In the genomic region with DNA sequence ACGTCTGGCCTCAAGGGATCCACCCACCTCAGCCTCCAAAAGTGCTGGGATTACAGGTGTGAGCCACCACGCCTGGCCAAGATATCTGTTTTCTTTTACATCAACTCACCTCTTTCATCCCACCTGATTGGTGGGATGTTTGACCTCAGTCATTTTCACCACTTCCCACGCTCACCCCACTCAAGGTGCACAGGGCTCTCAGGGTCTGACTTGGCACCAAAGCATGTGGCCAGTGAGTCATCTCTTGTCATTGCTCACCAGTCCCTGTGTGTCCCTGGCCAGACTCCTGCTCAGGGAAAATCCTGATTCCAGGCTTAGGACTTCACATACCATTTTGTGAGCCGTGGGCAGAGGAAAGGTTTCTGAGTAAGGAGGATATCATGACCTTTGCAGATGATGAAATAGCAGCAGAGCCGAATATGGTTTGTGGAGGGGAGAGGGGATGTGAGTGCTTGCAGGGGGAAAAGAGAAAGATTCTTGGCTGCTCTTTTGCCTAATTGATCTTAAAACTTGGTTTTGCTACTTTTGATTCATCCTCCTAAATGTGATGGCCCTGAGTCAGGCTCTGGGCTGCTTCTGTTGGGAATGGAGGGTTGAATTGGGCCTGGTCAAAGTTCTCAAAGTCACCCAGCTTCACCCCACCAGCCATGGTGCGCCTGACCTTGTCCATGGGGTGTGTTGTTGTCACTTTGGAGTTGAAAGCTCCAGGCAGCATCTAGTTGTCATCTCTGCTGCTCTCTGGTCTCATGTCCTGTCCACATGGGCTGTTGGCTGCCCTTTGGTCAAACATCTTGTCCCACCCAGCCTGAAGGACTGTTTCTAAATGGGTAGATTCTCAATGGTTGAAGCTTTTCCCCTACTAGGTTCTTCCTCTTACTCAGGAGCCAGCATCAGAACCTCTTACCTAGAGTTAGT, we compare ENCODE assay signal across 11 cellular contexts. TPM values are rescaled to one million over a fixed set of nuclear protein-coding genes. Genes with fewer than 3 reads are reported as not detected.
DNase-seq lines count a peak whose midpoint lies in the region; TF ChIP-seq lines count a peak whose summit lies in the region.
"Had no signal": no experiment of that assay in that cellular context is flagged by ENCODE, and none has a peak within 500 bp of the region (broad histone marks: within the 10 kb centered on the region; RNA-seq: fewer than 3 reads in every experiment).

No MANE protein-coding gene starts in this region.

- WGBS in endodermal cell (ENCODE audit: insufficient coverage in 1 of 2, insufficient read length in 1 of 2), 2 experiments = 86 to 88% methylated on average over 2 to 6 of the region's 6 CpGs
- 70 to 79% (median 72%) methylated on average over 6 of the region's 6 CpGs for WGBS in stomach, 5 donors

- H3K9ac ChIP-seq in endodermal cell (ENCODE audit: extremely low read depth, low read length, poor library complexity, severe bottlenecking) = no peak overlapping the region

- H3K4me3 Mint-ChIP-seq in endodermal cell = no peak overlapping the region

- H3K9me3 Mint-ChIP-seq in endodermal cell = no peaks in the 10 kb centered on the region

- H3K4me3 ChIP-seq in astrocyte of the spinal cord (ENCODE audit: low read depth, low read length) (no peak overlapping the region), endodermal cell (ENCODE audit: low read length) (no peak overlapping the region), stomach (no peak overlapping the region)
- H3K4me3 ChIP-seq: SK-N-MC had no signal

- H3K4me1 ChIP-seq in endodermal cell (ENCODE audit: control insufficient read depth, insufficient read depth, low read length) (no peaks in the 10 kb centered on the region), stomach (no peaks in the 10 kb centered on the region)

- TF ChIP-seq POLR2A in stomach (IDR thresholded peaks at IDR 0.05) = no peak

- H3K4me1 Mint-ChIP-seq in endodermal cell = peaks cover 7% of the 10 kb centered on the region

- peaks cover 8% of the 10 kb centered on the region for H3K27me3 Mint-ChIP-seq in endodermal cell (ENCODE audit: insufficient read depth)

- in situ Hi-C loops in astrocyte of the spinal cord (cut with HindIII; ENCODE audit: low sequenced_read_pairs) = no loop called here

- TF ChIP-seq CTCF in astrocyte of the spinal cord (IDR thresholded peaks at IDR 0.05; ENCODE audit: low read depth, low read length) = no peak
- TF ChIP-seq CTCF in endodermal cell (conservative IDR thresholded peaks at IDR 0.05) = no peak
- no peak for TF ChIP-seq CTCF in stomach (IDR thresholded peaks at IDR 0.05)

- intact Hi-C loops in stomach (cut with DNase I; ENCODE audit: low total_unique reads) = no loop called here

- H3K27ac Mint-ChIP-seq in endodermal cell = no peak overlapping the region

- DNase-seq in activated CD4-positive, alpha-beta T cell treated with anti-CD3 and anti-CD28 coated beads, Interleukin-2, amount 50 U/mL, for 48 hours = peak; percentile 51 to 67
- no peak for DNase-seq in activated CD4-positive, alpha-beta T cell treated with anti-CD3 and anti-CD28 coated beads for 4 hours
- DNase-seq in HS-27A (ENCODE audit: low read depth) = peak; percentile 12
- peak; percentile 7 for DNase-seq in astrocyte of the spinal cord (ENCODE audit: low read depth, low spot score)
- DNase-seq in stimulated activated CD4-positive, alpha-beta T cell treated with anti-CD3 and anti-CD28 coated beads, Interleukin-1b, Interleukin-23, amount 100 ng/mL, for 48 hours = peak; percentile 58
- no peak for DNase-seq in cortex of kidney (lab: John Stamatoyannopoulos, UW)
- DNase-seq in endodermal cell = no peak
- no peak for DNase-seq in stomach
- DNase-seq: left colon had no signal

- TF ChIP-seq EP300 in stomach (IDR thresholded peaks at IDR 0.05) = no peak

- no peaks in the 10 kb centered on the region for H3K36me3 Mint-ChIP-seq in endodermal cell (ENCODE audit: low read depth)

- H3K36me3 ChIP-seq in endodermal cell (ENCODE audit: control insufficient read depth, insufficient read depth, low read length) = no peaks in the 10 kb centered on the region
- H3K36me3 ChIP-seq in stomach = no peaks in the 10 kb centered on the region

- H3K27me3 ChIP-seq in endodermal cell (ENCODE audit: control insufficient read depth, insufficient read depth, low read length, poor library complexity, severe bottlenecking) (peaks cover 23% of the 10 kb centered on the region), stomach (peaks cover 0 to 17% (median 0%) of the 10 kb centered on the region in 3 donors)

- H3K27ac ChIP-seq in endodermal cell (ENCODE audit: low read depth, low read length) (no peak overlapping the region), stomach (no peak overlapping the region)
- H3K27ac ChIP-seq: SK-N-MC had no signal

- H3K9me3 ChIP-seq in endodermal cell (ENCODE audit: control insufficient read depth, low read length) = no peaks in the 10 kb centered on the region
- no peaks in the 10 kb centered on the region for H3K9me3 ChIP-seq in stomach

RNA-seq across cellular contexts. Expression of a gene that starts 6.0 kb away (rescaled TPM):
- total RNA-seq in endodermal cell (under 1 TPM; 0.79 to 0.95 TPM), stomach (1 to 10 TPM in 1 of 5 donors, under 1 TPM in 4; 0.37 to 2.3 (median 0.72) TPM)
- 0.46 TPM for polyA plus RNA-seq in endodermal cell (2013, experiment 1 of 2)
- 0.29 TPM for polyA plus RNA-seq in endodermal cell (2013, experiment 2 of 2)
- under 1 TPM in 2 of 3 donors, not detected in 1; 0.20 to 0.31 TPM for polyA plus RNA-seq in stomach
- total RNA-seq: pulmonary artery endothelial cell had no signal

RNA-seq across cellular contexts. Expression of a gene that starts 33.1 kb away (rescaled TPM):
- 100 to 1,000 TPM in 1 of 2 donors, 10 to 100 TPM in 1; 96.0 to 114 TPM for total RNA-seq in endodermal cell
- 105 TPM for polyA plus RNA-seq in endodermal cell (2013, experiment 1 of 2)
- polyA plus RNA-seq in endodermal cell (2013, experiment 2 of 2) = 92.5 TPM
- total RNA-seq in stomach = 10 to 100 TPM; 14.6 to 45.5 (median 23.5) TPM
- 10 to 100 TPM; 11.6 to 14.8 (median 13.7) TPM for polyA plus RNA-seq in stomach

RNA-seq across cellular contexts. Expression of a gene that starts 40.3 kb away (rescaled TPM):
- total RNA-seq in endodermal cell (10 to 100 TPM in 1 of 2 donors, 1 to 10 TPM in 1; 4.6 to 12.5 TPM), stomach (100 to 1,000 TPM in 1 of 5 donors, 10 to 100 TPM in 1, 1 to 10 TPM in 3; 3.6 to 232 (median 6.8) TPM)
- 1.6 TPM for polyA plus RNA-seq in endodermal cell (2013, experiment 1 of 2)
- 1.9 TPM for polyA plus RNA-seq in endodermal cell (2013, experiment 2 of 2)
- 1 to 10 TPM; 1.3 to 2.7 (median 2.6) TPM for polyA plus RNA-seq in stomach

Comparison
In these comparisons a context has a peak if more than half of its experiments do, and no peak if none do; other contexts are left out.
1. DNase-seq: peak in activated CD4-positive, alpha-beta T cell treated with anti-CD3 and anti-CD28 coated beads, Interleukin-2, amount 50 U/mL, for 48 hours (2 of 2), HS-27A (single experiment), astrocyte of the spinal cord (single experiment) and stimulated activated CD4-positive, alpha-beta T cell treated with anti-CD3 and anti-CD28 coated beads, Interleukin-1b, Interleukin-23, amount 100 ng/mL, for 48 hours (single experiment); none in activated CD4-positive, alpha-beta T cell treated with anti-CD3 and anti-CD28 coated beads for 4 hours (0 of 2), cortex of kidney (single experiment), endodermal cell (single experiment) and stomach (single experiment).